1 cellular context compared by ENCODE assay signal in genomic region chr6:14966111-14966901, GRCh38.
TF ChIP-seq lines count a peak whose summit lies in the region.

No MANE protein-coding gene starts in this region.

TF ChIP-seq in K562, 482 proteins besides CTCF, POLR2A, EP300 and RAD21 (continued from another document):
- TF ChIP-seq ATF3 (IDR thresholded peaks at IDR 0.05) (0 out of 2 replicates have a peak, but pooled peaks have one; percentile 2), ATF3 (CRISPR knock-in tag; conservative IDR thresholded peaks at IDR 0.05) (no peak), KLF13 (tag; IDR thresholded peaks at IDR 0.05; ENCODE audit: borderline replicate concordance, low read depth) (no peak), FOXK1 (CRISPR knock-in tag; IDR thresholded peaks at IDR 0.05; ENCODE audit: borderline replicate concordance) (no peak), PHTF2 (CRISPR knock-in tag; IDR thresholded peaks at IDR 0.05) (no peak), THAP7 (CRISPR knock-in tag; IDR thresholded peaks at IDR 0.05) (no peak), TBP (optimal IDR thresholded peaks at IDR 0.05; ENCODE audit: low read depth, low read length) (peak; percentile 27), HMBOX1 (IDR thresholded peaks at IDR 0.05) (peak; percentile 20; the same call in 1 of the 2 replicates), ZNF407 (IDR thresholded peaks at IDR 0.05; ENCODE audit: low read depth) (no peak), YBX1 (IDR thresholded peaks at IDR 0.05) (no peak), ZNF133 (CRISPR knock-in tag; IDR thresholded peaks at IDR 0.05) (no peak)
